In genomic region chr3:141242035-141242721, GRCh38 we compare ENCODE assay signal across 12 cellular contexts. TPM values are rescaled to one million over a fixed set of nuclear protein-coding genes. Genes with fewer than 3 reads are reported as not detected.
DNase-seq lines count a peak whose midpoint lies in the region; ATAC-seq and TF ChIP-seq lines count a peak whose summit lies in the region.
"Had no signal": no experiment of that assay in that cellular context is flagged by ENCODE, and none has a peak within 500 bp of the region (broad histone marks: within the 10 kb centered on the region; RNA-seq: fewer than 3 reads in every experiment).

No MANE protein-coding gene starts in this region.

- no peaks in the 10 kb centered on the region for H3K4me1 Mint-ChIP-seq in Caco-2 (ENCODE audit: low read depth, unreplicated experiment)

- H3K36me3 Mint-ChIP-seq in Caco-2 (ENCODE audit: insufficient read depth, unreplicated experiment): no peaks in the 10 kb centered on the region

- no peak for TF ChIP-seq CTCF in fibroblast of the aortic adventitia (IDR thresholded peaks at IDR 0.05; ENCODE audit: insufficient read depth, low read length)
- no peak for TF ChIP-seq CTCF in Caco-2 (IDR thresholded peaks at IDR 0.05; ENCODE audit: insufficient read depth in 1 of 2, low read depth in 1 of 2, low read length in 1 of 2, severe bottlenecking in 1 of 2, unreplicated experiment in 1 of 2)

- H3K4me3 ChIP-seq in fibroblast of the aortic adventitia (ENCODE audit: low read depth, low read length) (no peak overlapping the region), stomach smooth muscle (ENCODE audit: low read length in 2 of 2) (no peak overlapping the region), Caco-2 (ENCODE audit: low read depth, low read length) (no peak overlapping the region)
- H3K4me3 ChIP-seq: adrenal gland, ovary, SK-N-MC had no signal

- H3K4me1 ChIP-seq in stomach smooth muscle (ENCODE audit: control insufficient read depth, insufficient read depth, low read length) (peaks cover 30% of the 10 kb centered on the region), Caco-2 (no peaks in the 10 kb centered on the region)

- CTCF ChIA-PET in Caco-2 (lab: Charles Lee): no interaction called here

- peak; percentile 45 for DNase-seq in GM03348 (ENCODE audit: low spot score)
- peak; percentile 35 for DNase-seq in RPMI7951 (ENCODE audit: low read depth)
- peak; percentile 83 for DNase-seq in fibroblast of the aortic adventitia (ENCODE audit: low read depth)
- DNase-seq in sciatic nerve (ENCODE audit: low spot score): no peak
- no peak for DNase-seq in Caco-2
- DNase-seq: MM.1S, ovary had no signal

- no peaks in the 10 kb centered on the region for H3K36me3 ChIP-seq in stomach smooth muscle (ENCODE audit: control insufficient read depth in 2 of 2, insufficient read depth in 2 of 2, low read length in 2 of 2)
- H3K36me3 ChIP-seq in Caco-2 (ENCODE audit: control insufficient read depth, insufficient read depth, low read length): peaks cover 1% of the 10 kb centered on the region; the same call in 1 of the 2 replicates
- H3K36me3 ChIP-seq: adrenal gland, ovary had no signal

- BruUV-seq in Caco-2 (replicated peaks; lab: Mats Ljungman, UMichigan): no TSS peak

- intact Hi-C loops in sciatic nerve (cut with DNase I): no loop called here
- intact Hi-C loops in Caco-2 (cut with micrococcal nuclease; ENCODE audit: unreplicated experiment): no loop called here

- no peaks in the 10 kb centered on the region for H3K9me3 ChIP-seq in stomach smooth muscle (ENCODE audit: control insufficient read depth in 2 of 2, low read length in 2 of 2)
- no peaks in the 10 kb centered on the region for H3K9me3 ChIP-seq in Caco-2
- H3K9me3 ChIP-seq: adrenal gland, ovary had no signal

- POLR2A ChIA-PET in Caco-2 (lab: Charles Lee): no interaction called here

- no peak overlapping the region for H3K9ac ChIP-seq in stomach smooth muscle (ENCODE audit: low read length in 2 of 2)

- ATAC-seq in sciatic nerve (no peak), GM18868 (IDR thresholded peaks at IDR 0.05; ENCODE audit: unreplicated experiment) (no peak)

- H3K27ac ChIP-seq in stomach smooth muscle (ENCODE audit: low read length): peak overlapping the region; percentile 31
- H3K27ac ChIP-seq: adrenal gland, ovary, SK-N-MC had no signal

- no peaks in the 10 kb centered on the region for H3K27me3 ChIP-seq in stomach smooth muscle (ENCODE audit: control insufficient read depth in 1 of 2, insufficient read depth in 2 of 2, low read length in 2 of 2)
- H3K27me3 ChIP-seq in Caco-2 (replicated peaks; ENCODE audit: control insufficient read depth, insufficient read depth, low read length): no peaks in the 10 kb centered on the region
- H3K27me3 ChIP-seq: adrenal gland, ovary had no signal

- no peaks in the 10 kb centered on the region for H3K9me3 Mint-ChIP-seq in Caco-2 (ENCODE audit: unreplicated experiment)
- H3K9me3 Mint-ChIP-seq: dendritic cell treated with granulocyte-macrophage colony-stimulating factor and Interleukin-4, amounts not matched to agents 40 ng/mL and 50 ng/mL, for 4 days had no signal

- no peaks in the 10 kb centered on the region for H3K27me3 Mint-ChIP-seq in Caco-2 (ENCODE audit: insufficient read depth, unreplicated experiment)
- H3K27me3 Mint-ChIP-seq: dendritic cell treated with granulocyte-macrophage colony-stimulating factor and Interleukin-4, amounts not matched to agents 40 ng/mL and 50 ng/mL, for 4 days had no signal

- no peak overlapping the region for H3K27ac Mint-ChIP-seq in Caco-2 (ENCODE audit: unreplicated experiment)
- H3K27ac Mint-ChIP-seq: dendritic cell treated with granulocyte-macrophage colony-stimulating factor and Interleukin-4, amounts not matched to agents 40 ng/mL and 50 ng/mL, for 4 days had no signal

- H3K4me3 Mint-ChIP-seq in Caco-2 (ENCODE audit: unreplicated experiment): no peak overlapping the region
- H3K4me3 Mint-ChIP-seq: dendritic cell treated with granulocyte-macrophage colony-stimulating factor and Interleukin-4, amounts not matched to agents 40 ng/mL and 50 ng/mL, for 4 days had no signal

RNA-seq across cellular contexts. Expression of gene PXYLP1, which starts 10.6 kb away (rescaled TPM):
- 13.8 and 18.7 TPM in 2 replicates for total RNA-seq in RPMI7951 (2014; rRNA removed; shearing (Covaris generic))
- 5.2 and 9.1 TPM in 2 replicates for total RNA-seq in fibroblast of the aortic adventitia (ENCODE audit: low replicate concordance)
- total RNA-seq in sciatic nerve: 13.5 TPM
- 22.8 and 24.6 TPM in 2 replicates for total RNA-seq in Caco-2 (2022)

Comparison
In these comparisons a context has a peak if more than half of its experiments do, and no peak if none do; other contexts are left out.
1. DNase-seq: peak in GM03348 (single experiment), RPMI7951 (single experiment) and fibroblast of the aortic adventitia (single experiment); none in sciatic nerve (single experiment) and Caco-2 (0 of 2).